ENCODE assay signal across 2 cellular contexts in genomic region chr10:61960396-61961120, GRCh38.
TF ChIP-seq lines count a peak whose summit lies in the region.

No MANE protein-coding gene starts in this region.

TF ChIP-seq in HepG2, 621 proteins besides CTCF, POLR2A, EP300 and RAD21:
- no peak for TF ChIP-seq TAF15 (IDR thresholded peaks at IDR 0.05; ENCODE audit: low read depth, low read length, poor library complexity, severe bottlenecking)
- no peak for TF ChIP-seq ZNF138 (CRISPR knock-in tag; IDR thresholded peaks at IDR 0.05; ENCODE audit: low read depth)
- TF ChIP-seq ZNF629 (CRISPR knock-in tag; conservative IDR thresholded peaks at IDR 0.05), result peak; percentile 81
TF ChIP-seq in HepG2: peak in this region for 1.

TF ChIP-seq in IMR-90, 13 proteins besides CTCF, POLR2A, EP300 and RAD21:
- TF ChIP-seq NFE2L2 (IDR thresholded peaks at IDR 0.05; ENCODE audit: low read depth, low read length) (no peak), RFX5 (IDR thresholded peaks at IDR 0.05; ENCODE audit: low read depth, low read length) (no peak), RCOR1 (IDR thresholded peaks at IDR 0.05; ENCODE audit: insufficient replicate concordance, low read length) (no peak)
